8 cellular contexts compared by ENCODE assay signal in the genomic region with DNA sequence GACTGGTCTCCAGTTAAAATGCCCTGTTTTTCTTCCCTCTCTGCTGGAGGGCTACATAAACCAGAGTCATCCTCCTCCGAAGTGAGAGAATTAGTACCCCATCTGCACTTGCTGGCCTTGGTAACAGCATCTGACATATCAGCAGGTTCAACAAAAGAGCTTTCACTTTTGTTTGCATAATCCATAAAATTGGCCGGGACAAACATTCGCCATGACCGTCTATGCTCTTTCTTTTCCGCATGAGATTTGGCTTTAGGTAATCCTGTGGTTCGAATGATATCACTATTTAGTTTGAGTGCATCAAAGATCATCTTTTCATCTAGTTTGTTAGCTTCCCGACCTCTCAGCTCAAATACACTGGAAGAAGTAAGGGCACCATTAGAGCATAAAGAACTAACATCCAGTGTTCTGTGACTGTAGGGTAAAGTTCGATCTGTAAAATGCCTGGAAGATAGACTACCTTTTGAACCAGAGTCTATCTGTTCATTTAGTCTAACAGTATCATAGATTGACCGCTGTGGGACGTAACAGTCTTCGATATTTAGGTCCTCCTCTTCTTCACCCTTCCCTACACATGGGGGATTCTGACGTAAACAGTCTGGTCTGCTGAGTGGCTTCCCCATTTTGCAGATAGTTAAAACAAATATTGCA.
DNase-seq lines count a peak whose midpoint lies in the region; ATAC-seq and TF ChIP-seq lines count a peak whose summit lies in the region.

No MANE protein-coding gene starts in this region.

- no peak for ATAC-seq in activated CD4-positive, CD25-positive, alpha-beta regulatory T cell treated with anti-CD3 and anti-CD28 coated beads, Interleukin-2, amount 50 U/mL, for 24 hours
- no peak for ATAC-seq in HG03354 (IDR thresholded peaks at IDR 0.05; ENCODE audit: poor library complexity, severe bottlenecking, unreplicated experiment)

- no peaks in the 10 kb centered on the region for H3K27me3 ChIP-seq in mucosa of rectum (ENCODE audit: control insufficient read depth in 2 of 2, insufficient read depth in 2 of 2, low read length in 2 of 2)

- H3K27ac ChIP-seq in mucosa of rectum (ENCODE audit: low read depth in 2 of 2, low read length in 2 of 2), result peak overlapping the region; percentile 91 to 92

- H3K9me3 ChIP-seq in mucosa of rectum (ENCODE audit: control insufficient read depth in 2 of 2, low read length in 2 of 2), result no peaks in the 10 kb centered on the region

- H3K4me1 ChIP-seq in mucosa of rectum (ENCODE audit: control insufficient read depth in 2 of 2, insufficient read depth in 2 of 2, low read length in 2 of 2), result peaks cover 4 to 23% of the 10 kb centered on the region in 2 donors

- H3K4me3 ChIP-seq in cardiac fibroblast (replicated peaks in 1 of 2; ENCODE audit: low read depth in 2 of 2, low read length in 2 of 2) (peak overlapping the region; percentile 2 to 63), mucosa of rectum (ENCODE audit: low read length in 2 of 2) (peak overlapping the region; percentile 78 to 88)

- peaks cover 6% of the 10 kb centered on the region in 2 donors for H3K36me3 ChIP-seq in mucosa of rectum (ENCODE audit: control insufficient read depth in 2 of 2, insufficient read depth in 2 of 2, low read length in 2 of 2)

- peak; percentile 43 for DNase-seq in Ammon's horn (ENCODE audit: low spot score)
- DNase-seq in NAMALWA (ENCODE audit: low spot score), result peak; percentile 63
- no peak for DNase-seq in cardiac fibroblast (ENCODE audit: low read depth in 2 of 2)
- no peak for DNase-seq in GM13976 (ENCODE audit: low spot score)
- DNase-seq in AG08395 (ENCODE audit: low spot score), result no peak

- in situ Hi-C loops in GM13976 (cut with MboI; ENCODE audit: low sequenced_read_pairs, unreplicated experiment), result no loop called here

- peak overlapping the region; percentile 43 to 77 for H3K9ac ChIP-seq in mucosa of rectum (ENCODE audit: low read depth in 1 of 2, low read length in 2 of 2)

- TF ChIP-seq CTCF in cardiac fibroblast (IDR thresholded peaks at IDR 0.05; ENCODE audit: low read depth, low read length) (no peak), GM13976 (IDR thresholded peaks at IDR 0.05; ENCODE audit: borderline replicate concordance, control extremely low read depth, extremely low read depth, insufficient read depth, missing control alignments) (no peak)

Comparison
In these comparisons a context has a peak if more than half of its experiments do, and no peak if none do; other contexts are left out.
1. DNase-seq: peak in Ammon's horn (single experiment) and NAMALWA (single experiment); none in cardiac fibroblast (0 of 2), GM13976 (single experiment) and AG08395 (single experiment).